8 cellular contexts compared by ENCODE assay signal in the genomic region with DNA sequence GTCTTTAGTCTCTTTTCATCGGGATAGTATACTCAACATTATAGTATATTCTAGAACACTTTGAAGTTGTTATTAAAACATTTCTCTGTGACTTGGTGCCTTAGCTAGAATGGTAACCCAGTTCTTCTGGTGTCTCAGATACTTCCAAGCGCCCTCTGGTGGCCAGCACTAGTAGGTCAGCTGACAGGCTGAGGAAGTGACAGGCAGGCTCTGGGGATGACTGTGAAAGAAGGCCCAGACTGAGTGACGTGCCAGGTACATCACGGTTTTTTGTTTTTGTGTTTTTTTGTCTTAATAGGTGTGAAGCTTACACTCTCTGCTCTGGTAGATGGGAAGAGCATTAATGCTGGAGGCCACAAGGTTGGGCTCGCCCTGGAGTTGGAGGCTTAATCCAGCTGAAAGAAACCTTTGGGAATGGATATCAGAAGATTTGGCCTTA. TPM values are rescaled to one million over a fixed set of nuclear protein-coding genes. Genes with fewer than 3 reads are reported as not detected.
DNase-seq lines count a peak whose midpoint lies in the region; ATAC-seq and TF ChIP-seq lines count a peak whose summit lies in the region.

No MANE protein-coding gene starts in this region.

- H2AK5ac ChIP-seq in neuronal stem cell (ENCODE audit: low read depth, low read length) = no peak overlapping the region

- H3K4me3 ChIP-seq in fibroblast of lung (replicated peaks in 1 of 4; ENCODE audit: control extremely low read depth in 1 of 4, insufficient read depth in 1 of 4, low read depth in 3 of 4, low read length in 4 of 4) (no peak overlapping the region), neuronal stem cell (ENCODE audit: low read length in 2 of 2) (no peak overlapping the region), subcutaneous abdominal adipose tissue (ENCODE audit: low read depth in 1 of 5, low read length in 5 of 5) (no peak overlapping the region)

- H3K27me3 ChIP-seq in fibroblast of lung (ENCODE audit: control insufficient read depth, insufficient read depth, low read length) = no peaks in the 10 kb centered on the region
- H3K27me3 ChIP-seq in neuronal stem cell (ENCODE audit: control insufficient read depth in 3 of 3, insufficient read depth in 3 of 3, low read depth in 1 of 3, low read length in 3 of 3) = peaks cover 0 to 5% (median 0%) of the 10 kb centered on the region in 3 experiments
- no peaks in the 10 kb centered on the region for H3K27me3 ChIP-seq in subcutaneous abdominal adipose tissue (ENCODE audit: control insufficient read depth in 5 of 5, insufficient read depth in 4 of 5, low read length in 5 of 5)

- peak overlapping the region; percentile 98 for H3K27ac Mint-ChIP-seq in activated T-cell treated with anti-CD3 and anti-CD28 coated beads, Interleukin-2, amount 50 U/mL, for 72 hours

- ATAC-seq in GM21447 (IDR thresholded peaks at IDR 0.05; ENCODE audit: unreplicated experiment) = peak; percentile 38
- ATAC-seq in activated T-cell treated with anti-CD3 and anti-CD28 coated beads, Interleukin-2, amount 50 U/mL, for 72 hours (replicated peaks in 1 of 2) = peak; percentile 37 to 40

- peaks cover 9 to 25% of the 10 kb centered on the region in 2 donors for H3K36me3 Mint-ChIP-seq in activated T-cell treated with anti-CD3 and anti-CD28 coated beads, Interleukin-2, amount 50 U/mL, for 72 hours (ENCODE audit: insufficient read depth in 2 of 2)

- peak; percentile 75 for DNase-seq in Caki2 (ENCODE audit: low read depth)
- peak; percentile 86 for DNase-seq in KBM-7
- DNase-seq in RKO (ENCODE audit: low spot score) = peak; percentile 91
- DNase-seq in activated T-cell treated with anti-CD3 and anti-CD28 coated beads, Interleukin-2, amount 50 U/mL, for 72 hours = peak; percentile 92 to 94
- DNase-seq in fibroblast of lung (ENCODE audit: low read depth in 2 of 2) = peak; percentile 73 to 88
- DNase-seq in neuronal stem cell (ENCODE audit: low spot score) = peak; percentile 79

- H2BK120ac ChIP-seq in neuronal stem cell (ENCODE audit: low read depth, low read length) = no peak overlapping the region

- H2BK5ac ChIP-seq in neuronal stem cell (ENCODE audit: low read length) = no peak overlapping the region

- no peak overlapping the region for H3K14ac ChIP-seq in neuronal stem cell (ENCODE audit: low read length)

- in situ Hi-C loops in Caki2 (cut with HindIII; ENCODE audit: low pct_unique_long_range_greater_than_20kb, low sequenced_read_pairs) (no loop called here), KBM-7 (cut with MboI; ENCODE audit: low pct_unique_long_range_greater_than_20kb, low sequenced_read_pairs) (no loop called here)

- H2BK12ac ChIP-seq in neuronal stem cell (ENCODE audit: low read length) = no peak overlapping the region

- no peaks in the 10 kb centered on the region for H3K79me1 ChIP-seq in neuronal stem cell (ENCODE audit: low read depth, low read length)

- no peaks in the 10 kb centered on the region for H4K20me1 ChIP-seq in fibroblast of lung (ENCODE audit: control insufficient read depth, extremely low read depth, insufficient read depth, low read length)

- H3K4me1 Mint-ChIP-seq in activated T-cell treated with anti-CD3 and anti-CD28 coated beads, Interleukin-2, amount 50 U/mL, for 72 hours (ENCODE audit: low read depth) = peaks cover 54% of the 10 kb centered on the region

- H3K4me1 ChIP-seq in fibroblast of lung (ENCODE audit: control insufficient read depth, extremely low read depth, insufficient read depth, low read length) = peaks cover 16% of the 10 kb centered on the region
- H3K4me1 ChIP-seq in neuronal stem cell (ENCODE audit: control insufficient read depth in 2 of 2, insufficient read depth in 1 of 2, low read depth in 1 of 2, low read length in 2 of 2) = peaks cover 7 to 20% of the 10 kb centered on the region in 2 donors
- H3K4me1 ChIP-seq in subcutaneous abdominal adipose tissue (ENCODE audit: control insufficient read depth in 5 of 5, insufficient read depth in 5 of 5, low read length in 5 of 5) = peaks cover 4 to 38% (median 34%) of the 10 kb centered on the region in 5 donors

- no peak overlapping the region for H2AFZ ChIP-seq in fibroblast of lung (ENCODE audit: low read length)
- no peak overlapping the region for H2AFZ ChIP-seq in neuronal stem cell (ENCODE audit: low read length)

- no peaks in the 10 kb centered on the region for H3K9me3 ChIP-seq in fibroblast of lung (ENCODE audit: control insufficient read depth, insufficient read depth, low read depth, low read length)
- H3K9me3 ChIP-seq in neuronal stem cell (replicated peaks in 1 of 2; ENCODE audit: control insufficient read depth in 2 of 2, insufficient read depth in 1 of 2, low read depth in 1 of 2, low read length in 2 of 2) = no peaks in the 10 kb centered on the region
- H3K9me3 ChIP-seq in subcutaneous abdominal adipose tissue (ENCODE audit: control insufficient read depth in 5 of 5, low read length in 5 of 5) = no peaks in the 10 kb centered on the region

- no peak overlapping the region for H3K4ac ChIP-seq in neuronal stem cell (ENCODE audit: low read length)

- H3K79me2 ChIP-seq in fibroblast of lung (ENCODE audit: control insufficient read depth, insufficient read depth, low read length) = peaks cover 37% of the 10 kb centered on the region

- H3K27ac ChIP-seq in fibroblast of lung (ENCODE audit: insufficient read depth, low read length) (no peak overlapping the region), neuronal stem cell (replicated peaks; ENCODE audit: low read length) (no peak overlapping the region), subcutaneous abdominal adipose tissue (ENCODE audit: low read depth, low read length) (peak overlapping the region; percentile 65)

- no peaks in the 10 kb centered on the region for H3K27me3 Mint-ChIP-seq in activated T-cell treated with anti-CD3 and anti-CD28 coated beads, Interleukin-2, amount 50 U/mL, for 72 hours (ENCODE audit: low read depth)

- H3K4me2 ChIP-seq in fibroblast of lung (ENCODE audit: extremely low read depth, insufficient read depth, low read length) (no peak overlapping the region), neuronal stem cell (ENCODE audit: insufficient read depth, low read length, poor library complexity, severe bottlenecking) (no peak overlapping the region)

- TF ChIP-seq CTCF in fibroblast of lung (conservative IDR thresholded peaks at IDR 0.05 in 1 of 2, IDR thresholded peaks at IDR 0.05 in 1 of 2; ENCODE audit: low read depth in 1 of 2, low read length in 2 of 2) = peak; percentile 93 to 96

- WGBS in neuronal stem cell (ENCODE audit: extremely low coverage in 2 of 2, insufficient read length in 2 of 2, insufficient replicate concordance in 1 of 2), 2 donors = no CpG with 5 or more reads among the region's 5 CpGs

- H4K8ac ChIP-seq in neuronal stem cell (ENCODE audit: low read depth, low read length) = no peak overlapping the region

- no peaks in the 10 kb centered on the region for H3K9me3 Mint-ChIP-seq in activated T-cell treated with anti-CD3 and anti-CD28 coated beads, Interleukin-2, amount 50 U/mL, for 72 hours

- no peak overlapping the region for H3K18ac ChIP-seq in neuronal stem cell (ENCODE audit: low read length)

- H3K9ac ChIP-seq in fibroblast of lung (ENCODE audit: insufficient read depth, low read length) (no peak overlapping the region), neuronal stem cell (ENCODE audit: low read depth, low read length, poor library complexity) (no peak overlapping the region), subcutaneous abdominal adipose tissue (ENCODE audit: low read length in 5 of 5) (no peak overlapping the region)

- no peak overlapping the region for H2BK15ac ChIP-seq in neuronal stem cell (ENCODE audit: low read length)

- H3K4me3 Mint-ChIP-seq in activated T-cell treated with anti-CD3 and anti-CD28 coated beads, Interleukin-2, amount 50 U/mL, for 72 hours = peak overlapping the region in 1 of 2 donors; percentile 61

- H3K36me3 ChIP-seq in fibroblast of lung (ENCODE audit: control insufficient read depth, insufficient read depth, low read length) (peaks cover 12% of the 10 kb centered on the region), neuronal stem cell (replicated peaks in 1 of 2; ENCODE audit: control insufficient read depth in 2 of 2, insufficient read depth in 2 of 2, low read length in 2 of 2) (peaks cover 13 to 80% of the 10 kb centered on the region in 2 donors), subcutaneous abdominal adipose tissue (ENCODE audit: control insufficient read depth in 5 of 5, insufficient read depth in 5 of 5, low read length in 5 of 5) (peaks cover 24 to 55% (median 34%) of the 10 kb centered on the region in 5 donors)

- H3K23ac ChIP-seq in neuronal stem cell (ENCODE audit: low read depth, low read length, poor library complexity) = no peak overlapping the region

- H4K91ac ChIP-seq in neuronal stem cell (ENCODE audit: low read depth, low read length, poor library complexity) = no peak overlapping the region

RNA-seq across cellular contexts. Expression of a gene that starts 5.1 kb away (rescaled TPM):
- 72.8 and 74.2 TPM in 2 replicates for total RNA-seq in Caki2 (2014; rRNA removed; shearing (Covaris generic); ENCODE audit: low replicate concordance)
- total RNA-seq in activated T-cell treated with anti-CD3 and anti-CD28 coated beads, Interleukin-2, amount 50 U/mL, for 72 hours = 10 to 100 TPM; 26.7 to 31.2 TPM
- 5.6 and 8.3 TPM in 2 replicates for total RNA-seq in fibroblast of lung
- polyA plus RNA-seq in fibroblast of lung = 2.0 and 2.8 TPM in 2 replicates
- 10.7 and 12.1 TPM in 2 replicates for polyA plus RNA-seq in fibroblast of lung (2012)
- 0.41 and 1.3 TPM in 2 replicates for polyA minus RNA-seq in fibroblast of lung (ENCODE audit: low replicate concordance)
- polyA plus RNA-seq in neuronal stem cell (2013, experiment 1 of 2) = 3.8 TPM
- 3.8 TPM for polyA plus RNA-seq in neuronal stem cell (2013, experiment 2 of 2)

RNA-seq across cellular contexts. Expression of a gene that starts 20.0 kb away (rescaled TPM):
- total RNA-seq in Caki2 (2014; rRNA removed; shearing (Covaris generic); ENCODE audit: low replicate concordance) = 221 and 252 TPM in 2 replicates
- 100 to 1,000 TPM; 207 to 229 TPM for total RNA-seq in activated T-cell treated with anti-CD3 and anti-CD28 coated beads, Interleukin-2, amount 50 U/mL, for 72 hours
- 145 and 151 TPM in 2 replicates for total RNA-seq in fibroblast of lung
- 208 and 225 TPM in 2 replicates for polyA plus RNA-seq in fibroblast of lung
- polyA plus RNA-seq in fibroblast of lung (2012) = 217 and 249 TPM in 2 replicates
- 38.6 and 41.2 TPM in 2 replicates for polyA minus RNA-seq in fibroblast of lung (ENCODE audit: low replicate concordance)
- polyA plus RNA-seq in neuronal stem cell (2013, experiment 1 of 2) = 164 TPM
- polyA plus RNA-seq in neuronal stem cell (2013, experiment 2 of 2) = 167 TPM
